In the genomic region with DNA sequence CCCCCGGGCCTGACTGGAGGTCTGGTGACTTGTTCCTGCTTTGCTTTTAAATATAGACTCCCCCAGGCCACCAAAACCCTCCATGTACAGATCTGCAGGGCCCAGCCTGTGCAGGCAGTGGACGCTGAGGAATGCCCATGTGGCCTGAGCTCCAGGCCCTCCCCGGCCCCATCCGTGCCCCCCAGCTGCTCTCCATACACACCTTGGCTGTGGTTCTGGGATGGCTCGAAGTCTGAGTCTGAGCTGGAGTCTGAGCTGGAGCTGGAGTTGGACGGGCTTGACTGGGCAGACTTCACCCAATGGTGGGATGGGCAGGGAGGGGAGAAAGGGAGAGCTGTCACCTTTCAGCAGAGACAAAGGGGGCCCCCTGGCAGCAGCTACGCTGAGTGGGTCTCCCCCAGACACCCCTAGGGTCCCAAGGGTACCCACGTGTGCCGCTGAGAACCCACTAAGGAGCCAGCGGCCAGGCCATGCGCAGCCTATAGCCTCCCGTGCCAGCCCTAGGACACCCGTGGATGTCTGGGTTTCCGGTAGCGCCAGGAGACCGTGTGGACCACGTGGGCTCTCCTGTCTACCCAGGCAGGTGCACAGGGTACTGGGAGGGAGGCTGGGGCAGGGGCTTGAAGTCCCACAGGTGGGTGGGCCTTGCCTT, we compare ENCODE assay signal across 12 cellular contexts.
DNase-seq lines count a peak whose midpoint lies in the region; ATAC-seq and TF ChIP-seq lines count a peak whose summit lies in the region.
"Had no signal": no experiment of that assay in that cellular context is flagged by ENCODE, and none has a peak within 500 bp of the region (broad histone marks: within the 10 kb centered on the region; RNA-seq: fewer than 3 reads in every experiment).

No MANE protein-coding gene starts in this region.

- H3K27ac ChIP-seq in HEK293 (ENCODE audit: extremely low read depth, low read depth, low read length) (no peak overlapping the region), left lung (peak overlapping the region in 1 of 2 donors; percentile 53), rectal smooth muscle tissue (ENCODE audit: low read depth, low read length) (peak overlapping the region; percentile 32), substantia nigra (ENCODE audit: low read depth, low read length, poor library complexity, severe bottlenecking) (no peak overlapping the region), GM23248 (no peak overlapping the region)
- H3K27ac ChIP-seq: foreskin keratinocyte had no signal

- H3K36me3 Mint-ChIP-seq in dendritic cell treated with granulocyte-macrophage colony-stimulating factor and Interleukin-4, amounts not matched to agents 40 ng/mL and 50 ng/mL, for 4 days (ENCODE audit: low read depth): peaks cover 88% of the 10 kb centered on the region

- H3K4me1 ChIP-seq in HEK293 (ENCODE audit: control insufficient read depth, insufficient read depth, low read length) (peaks cover 8% of the 10 kb centered on the region), left lung (peaks cover 29 to 35% of the 10 kb centered on the region in 2 donors), rectal smooth muscle tissue (ENCODE audit: control insufficient read depth, insufficient read depth, low read length) (peaks cover 31% of the 10 kb centered on the region), GM23248 (ENCODE audit: insufficient read depth) (peaks cover 25% of the 10 kb centered on the region)
- H3K4me1 ChIP-seq: foreskin keratinocyte had no signal

- CTCF ChIA-PET in HEK293 (lab: Yijun Ruan, JAX): interaction anchor here (0.5 to 2.2 kb wide), 37 partner anchors 10 to 1110 kb away, joined by 3 to 13 read pairs (median 4); a partner anchor contains a TSS

- no peaks in the 10 kb centered on the region for H3K27me3 Mint-ChIP-seq in dendritic cell treated with granulocyte-macrophage colony-stimulating factor and Interleukin-4, amounts not matched to agents 40 ng/mL and 50 ng/mL, for 4 days

- H3K4me2 ChIP-seq in GM23248 (ENCODE audit: unreplicated experiment): no peak overlapping the region

- H3K9ac ChIP-seq in rectal smooth muscle tissue (ENCODE audit: low read length): no peak overlapping the region
- no peak overlapping the region for H3K9ac ChIP-seq in GM23248

- no peaks in the 10 kb centered on the region for H3K9me3 ChIP-seq in HEK293 (ENCODE audit: control insufficient read depth, insufficient read depth, low read depth, low read length)
- no peaks in the 10 kb centered on the region for H3K9me3 ChIP-seq in left lung
- no peaks in the 10 kb centered on the region for H3K9me3 ChIP-seq in GM23248 (ENCODE audit: low read depth)
- H3K9me3 ChIP-seq: psoas muscle had no signal

- peak overlapping the region; percentile 7 for H3K27ac Mint-ChIP-seq in dendritic cell treated with granulocyte-macrophage colony-stimulating factor and Interleukin-4, amounts not matched to agents 40 ng/mL and 50 ng/mL, for 4 days
- H3K27ac Mint-ChIP-seq: activated naive CD4-positive, alpha-beta T cell treated with anti-CD3 and anti-CD28 coated beads for 36 hours had no signal

- H3K36me3 ChIP-seq in HEK293 (ENCODE audit: control insufficient read depth in 2 of 2, insufficient read depth in 1 of 2, low read length in 2 of 2): peaks cover 0 to 38% of the 10 kb centered on the region in 2 experiments; a peak in 1 of 3 replicates
- peaks cover 0 to 90% of the 10 kb centered on the region in 2 donors for H3K36me3 ChIP-seq in left lung
- peaks cover 6% of the 10 kb centered on the region for H3K36me3 ChIP-seq in rectal smooth muscle tissue (ENCODE audit: control insufficient read depth, insufficient read depth, low read length)
- peaks cover 6% of the 10 kb centered on the region; the same call in 1 of the 2 replicates for H3K36me3 ChIP-seq in GM23248 (ENCODE audit: low read depth)

- in situ Hi-C loops in GM23248 (cut with MboI): no loop called here

- no peaks in the 10 kb centered on the region for H3K9me2 ChIP-seq in GM23248 (ENCODE audit: insufficient read depth)

- H3K4me3 ChIP-seq in HEK293 (ENCODE audit: low read depth, low read length) (no peak overlapping the region), left lung (no peak overlapping the region), rectal smooth muscle tissue (ENCODE audit: low read length) (no peak overlapping the region), GM23248 (no peak overlapping the region)
- H3K4me3 ChIP-seq: psoas muscle had no signal

- WGBS in GM23248 (ENCODE audit: low coverage in 1 of 2, low lambda C conversion rate in 2 of 2, missing lambda C conversion rate in 2 of 2), 2 experiments: 65 to 70% methylated on average over 16 to 17 of the region's 17 CpGs

- peaks cover 10% of the 10 kb centered on the region for H3K4me1 Mint-ChIP-seq in dendritic cell treated with granulocyte-macrophage colony-stimulating factor and Interleukin-4, amounts not matched to agents 40 ng/mL and 50 ng/mL, for 4 days (ENCODE audit: low read depth)

- ATAC-seq in left lung: peak; percentile 0

- DNase-seq in left lung: no peak
- DNase-seq in substantia nigra (lab: John Stamatoyannopoulos, UW): no peak
- no peak for DNase-seq in activated CD4-positive, alpha-beta T cell treated with anti-CD3 and anti-CD28 coated beads, Interleukin-2, amount 50 U/mL, for 4 hours
- DNase-seq in GM23248: no peak
- DNase-seq in activated effector memory CD4-positive, alpha-beta T cell treated with Interleukin-2 at 50 U/mL for 16 hours: no peak
- DNase-seq: GOT3 had no signal

- H4K20me1 ChIP-seq in GM23248 (ENCODE audit: insufficient read depth): no peaks in the 10 kb centered on the region

- peaks cover 33% of the 10 kb centered on the region for H3K79me2 ChIP-seq in GM23248 (ENCODE audit: insufficient read depth)

- peaks cover 3% of the 10 kb centered on the region; the same call in 1 of the 2 replicates for H3F3A ChIP-seq in GM23248 (ENCODE audit: insufficient read depth)

- H3K27me3 ChIP-seq in left lung (no peaks in the 10 kb centered on the region), rectal smooth muscle tissue (ENCODE audit: control insufficient read depth, insufficient read depth, low read length) (no peaks in the 10 kb centered on the region), GM23248 (replicated peaks; ENCODE audit: insufficient read depth) (no peaks in the 10 kb centered on the region)
- H3K27me3 ChIP-seq: foreskin keratinocyte had no signal

- H3K9me3 Mint-ChIP-seq in dendritic cell treated with granulocyte-macrophage colony-stimulating factor and Interleukin-4, amounts not matched to agents 40 ng/mL and 50 ng/mL, for 4 days: no peaks in the 10 kb centered on the region
- H3K9me3 Mint-ChIP-seq: activated naive CD4-positive, alpha-beta T cell treated with anti-CD3 and anti-CD28 coated beads for 36 hours had no signal

- POLR2A ChIA-PET in HEK293 (lab: Yijun Ruan, JAX): no interaction called here

- intact Hi-C loops in dendritic cell treated with granulocyte-macrophage colony-stimulating factor and Interleukin-4, amounts not matched to agents 40 ng/mL and 50 ng/mL, for 4 days (cut with micrococcal nuclease): loop anchor here (1.0 to 5.0 kb wide), 2 partner anchors 81 to 91 kb away; no protein-coding TSS in a partner anchor
- intact Hi-C loops in left lung (cut with DNase I): loop anchor here in 1 of 2 donors (5.0 kb wide), 1 partner anchor 84 kb away; no protein-coding TSS in a partner anchor

- no peak overlapping the region for H2AFZ ChIP-seq in GM23248

- no peak for TF ChIP-seq CTCF in HEK293 (tag by site-specific recombination; IDR thresholded peaks at IDR 0.05)
- no peak for TF ChIP-seq CTCF in left lung (IDR thresholded peaks at IDR 0.05)

- no peak overlapping the region for H3K4me3 Mint-ChIP-seq in dendritic cell treated with granulocyte-macrophage colony-stimulating factor and Interleukin-4, amounts not matched to agents 40 ng/mL and 50 ng/mL, for 4 days
- H3K4me3 Mint-ChIP-seq: activated naive CD4-positive, alpha-beta T cell treated with anti-CD3 and anti-CD28 coated beads for 36 hours had no signal

TF ChIP-seq in HEK293, 187 proteins besides CTCF, POLR2A, EP300 and RAD21:
- TF ChIP-seq SCRT2 (tag by site-specific recombination; IDR thresholded peaks at IDR 0.05) (peak; percentile 34; the same call in 1 of the 2 replicates), ZNF133 (tag by site-specific recombination; IDR thresholded peaks at IDR 0.05) (no peak), ZNF239 (tag by site-specific recombination; IDR thresholded peaks at IDR 0.05) (no peak), ZNF423 (tag by site-specific recombination; IDR thresholded peaks at IDR 0.05) (no peak), ZNF248 (tag by site-specific recombination; IDR thresholded peaks at IDR 0.05) (no peak), ZNF202 (tag by site-specific recombination; IDR thresholded peaks at IDR 0.05; ENCODE audit: borderline replicate concordance) (no peak), ZNF169 (tag by site-specific recombination; IDR thresholded peaks at IDR 0.05) (no peak), ZFP41 (tag by site-specific recombination; IDR thresholded peaks at IDR 0.05; ENCODE audit: borderline replicate concordance) (no peak)
TF ChIP-seq in HEK293: peak in this region for 1.
